31 cellular contexts compared by ENCODE assay signal in genomic region chr2:54406031-54406430, GRCh38.
"Had no signal": no experiment of that assay in that cellular context is flagged by ENCODE, and none has a peak within 500 bp of the region (broad histone marks: within the 10 kb centered on the region; RNA-seq: fewer than 3 reads in every experiment).

No MANE protein-coding gene starts in this region.

- H3K27me3 ChIP-seq: adrenal gland, body of pancreas, cardiac muscle cell, colonic mucosa, foreskin keratinocyte, gastrocnemius medialis had no signal

- H3K4me3 ChIP-seq: adrenal gland, body of pancreas, cardiac muscle cell, colonic mucosa, gastrocnemius medialis had no signal

- H3K9me3 Mint-ChIP-seq: activated CD4-positive, alpha-beta memory T cell treated with anti-CD3 and anti-CD28 coated beads, Interleukin-2, amount 10 ng/mL, durations not matched to agents 7 days and 5 days; activated CD4-positive, alpha-beta T cell treated with anti-CD3 and anti-CD28 coated beads, Interleukin-2, amount 10 ng/mL, durations not matched to agents 7 days and 5 days; activated naive CD4-positive, alpha-beta T cell treated with anti-CD3 and anti-CD28 coated beads for 36 hours; activated naive CD4-positive, alpha-beta T cell treated with anti-CD3 and anti-CD28 coated beads, Interleukin-2, amount 50 U/mL, for 24 hours; activated naive CD8-positive, alpha-beta T cell treated with anti-CD3 and anti-CD28 coated beads for 36 hours; activated naive CD8-positive, alpha-beta T cell treated with anti-CD3 and anti-CD28 coated beads, Interleukin-2, amount 50 U/mL, for 24 hours; activated T-cell treated with anti-CD3 and anti-CD28 coated beads, Interleukin-2, amount 50 U/mL, for 4 hours; activated T-helper 1 cell treated with anti-CD3 and anti-CD28 coated beads, Interleukin-12 subunit alpha, Interleukin-12 subunit beta, Interleukin-2, Interleukin-4 antibody, amounts not matched to agents 30 ng/mL and 10 ng/mL and 1 ng/mL, durations not matched to agents 14 hours and 24 hours and 36 hours; activated T-helper 2 cell treated with anti-CD3 and anti-CD28 coated beads, Interferon-gamma antibody, Interleukin-2, Interleukin-4, amounts not matched to agents 10 μg/mL and 5 μg/mL and 100 μg/mL, durations not matched to agents 14 hours and 24 hours and 36 hours; T-helper 2 cell treated with Interferon-gamma antibody and Interleukin-4, amounts not matched to agents 5 μg/mL and 100 μg/mL, for 36 hours; WTC11 had no signal

- H3K4me1 Mint-ChIP-seq: activated CD4-positive, alpha-beta T cell treated with anti-CD3 and anti-CD28 coated beads, Interleukin-2, amount 10 ng/mL, durations not matched to agents 7 days and 5 days; activated naive CD4-positive, alpha-beta T cell treated with anti-CD3 and anti-CD28 coated beads, Interleukin-2, amount 50 U/mL, for 24 hours had no signal

- H3K36me3 Mint-ChIP-seq: activated naive CD4-positive, alpha-beta T cell treated with anti-CD3 and anti-CD28 coated beads, Interleukin-2, amount 50 U/mL, for 24 hours; activated naive CD8-positive, alpha-beta T cell treated with anti-CD3 and anti-CD28 coated beads for 36 hours; WTC11 had no signal

- H3K4me3 Mint-ChIP-seq: activated CD4-positive, alpha-beta memory T cell treated with anti-CD3 and anti-CD28 coated beads, Interleukin-2, amount 10 ng/mL, durations not matched to agents 7 days and 5 days; activated CD4-positive, alpha-beta T cell treated with anti-CD3 and anti-CD28 coated beads, Interleukin-2, amount 10 ng/mL, durations not matched to agents 7 days and 5 days; activated naive CD4-positive, alpha-beta T cell treated with anti-CD3 and anti-CD28 coated beads for 36 hours; activated naive CD4-positive, alpha-beta T cell treated with anti-CD3 and anti-CD28 coated beads, Interleukin-2, amount 50 U/mL, for 24 hours; activated naive CD8-positive, alpha-beta T cell treated with anti-CD3 and anti-CD28 coated beads for 36 hours; activated naive CD8-positive, alpha-beta T cell treated with anti-CD3 and anti-CD28 coated beads, Interleukin-2, amount 50 U/mL, for 24 hours; activated T-cell treated with anti-CD3 and anti-CD28 coated beads, Interleukin-2, amount 50 U/mL, for 4 hours; activated T-helper 1 cell treated with anti-CD3 and anti-CD28 coated beads, Interleukin-12 subunit alpha, Interleukin-12 subunit beta, Interleukin-2, Interleukin-4 antibody, amounts not matched to agents 30 ng/mL and 10 ng/mL and 1 ng/mL, durations not matched to agents 14 hours and 24 hours and 36 hours; T-helper 17 cell; T-helper 2 cell treated with Interferon-gamma antibody and Interleukin-4, amounts not matched to agents 5 μg/mL and 100 μg/mL, for 36 hours; WTC11 had no signal

- H3K4me1 ChIP-seq: colonic mucosa, foreskin keratinocyte had no signal

- ATAC-seq: activated naive CD8-positive, alpha-beta T cell treated with anti-CD3 and anti-CD28 coated beads, Interleukin-2, amount 50 U/mL, for 24 hours; activated T-cell treated with anti-CD3 and anti-CD28 coated beads, Interleukin-2, amount 50 U/mL, for 4 hours; body of pancreas; esophagus mucosa; foreskin keratinocyte; gastrocnemius medialis; T-helper 17 cell; WTC11 had no signal

- H3K9me3 ChIP-seq: adrenal gland, body of pancreas, colonic mucosa, gastrocnemius medialis had no signal

- H3K36me3 ChIP-seq: adrenal gland, cardiac muscle cell, colonic mucosa, gastrocnemius medialis had no signal

- H3K27ac ChIP-seq: adrenal gland, body of pancreas, cardiac muscle cell, colonic mucosa, foreskin keratinocyte, gastrocnemius medialis had no signal

- H3K27ac Mint-ChIP-seq: activated CD4-positive, alpha-beta memory T cell treated with anti-CD3 and anti-CD28 coated beads, Interleukin-2, amount 10 ng/mL, durations not matched to agents 7 days and 5 days; activated CD4-positive, alpha-beta T cell treated with anti-CD3 and anti-CD28 coated beads, Interleukin-2, amount 10 ng/mL, durations not matched to agents 7 days and 5 days; activated naive CD4-positive, alpha-beta T cell treated with anti-CD3 and anti-CD28 coated beads for 36 hours; activated naive CD4-positive, alpha-beta T cell treated with anti-CD3 and anti-CD28 coated beads, Interleukin-2, amount 50 U/mL, for 24 hours; activated naive CD8-positive, alpha-beta T cell treated with anti-CD3 and anti-CD28 coated beads for 36 hours; activated naive CD8-positive, alpha-beta T cell treated with anti-CD3 and anti-CD28 coated beads, Interleukin-2, amount 50 U/mL, for 24 hours; activated T-helper 1 cell treated with anti-CD3 and anti-CD28 coated beads, Interleukin-12 subunit alpha, Interleukin-12 subunit beta, Interleukin-2, Interleukin-4 antibody, amounts not matched to agents 30 ng/mL and 10 ng/mL and 1 ng/mL, durations not matched to agents 14 hours and 24 hours and 36 hours; activated T-helper 2 cell treated with anti-CD3 and anti-CD28 coated beads, Interferon-gamma antibody, Interleukin-2, Interleukin-4, amounts not matched to agents 10 μg/mL and 5 μg/mL and 100 μg/mL, durations not matched to agents 14 hours and 24 hours and 36 hours; T-helper 17 cell; T-helper 2 cell treated with Interferon-gamma antibody and Interleukin-4, amounts not matched to agents 5 μg/mL and 100 μg/mL, for 36 hours; WTC11 had no signal

- DNase-seq: activated CD4-positive, alpha-beta memory T cell treated with anti-CD3 and anti-CD28 coated beads, Interleukin-2, amount 10 ng/mL, durations not matched to agents 7 days and 5 days; activated CD4-positive, alpha-beta T cell treated with anti-CD3 and anti-CD28 coated beads for 1 hour; activated CD4-positive, alpha-beta T cell treated with anti-CD3 and anti-CD28 coated beads for 4 hours; activated CD4-positive, alpha-beta T cell treated with anti-CD3 and anti-CD28 coated beads, Interleukin-2, amount 10 ng/mL, durations not matched to agents 7 days and 5 days; activated CD4-positive, alpha-beta T cell treated with anti-CD3 and anti-CD28 coated beads, Interleukin-2, amount 50 U/mL, for 4 hours; activated CD8-positive, alpha-beta memory T cell treated with anti-CD3 and anti-CD28 coated beads for 24 hours; activated effector memory CD4-positive, alpha-beta T cell treated with anti-CD3 and anti-CD28 coated beads, Interleukin-2, amount 50 U/mL, for 16 hours; activated naive CD4-positive, alpha-beta T cell treated with anti-CD3 and anti-CD28 coated beads for 36 hours; activated naive CD8-positive, alpha-beta T cell treated with anti-CD3 and anti-CD28 coated beads for 36 hours; activated naive CD8-positive, alpha-beta T cell treated with anti-CD3 and anti-CD28 coated beads, Interleukin-2, amount 50 U/mL, for 24 hours; activated T-cell treated with anti-CD3 and anti-CD28 coated beads, Interleukin-2, amount 50 U/mL, for 4 hours; adrenal gland; amygdala; aorta; body of pancreas; central memory CD4-positive, alpha-beta T cell; cerebellar nuclear complex; colonic mucosa; effector CD8-positive, alpha-beta T cell; foreskin keratinocyte; gastrocnemius medialis; T-helper 1 cell; T-helper 17 cell; T1000 had no signal
